In genomic region chr4:99979872-99980271, GRCh38 we compare ENCODE assay signal across 18 cellular contexts. TPM values are rescaled to one million over a fixed set of nuclear protein-coding genes. Genes with fewer than 3 reads are reported as not detected.
DNase-seq lines count a peak whose midpoint lies in the region; ATAC-seq and TF ChIP-seq lines count a peak whose summit lies in the region.
"Had no signal": no experiment of that assay in that cellular context is flagged by ENCODE, and none has a peak within 500 bp of the region (broad histone marks: within the 10 kb centered on the region; RNA-seq: fewer than 3 reads in every experiment).

No MANE protein-coding gene starts in this region.

- DNase-seq in HFFc6 (no peak), adipocyte (ENCODE audit: low read depth) (peak; percentile 33), foreskin keratinocyte (peak; percentile 65 to 84), NCI-H1930 (lab: John Stamatoyannopoulos, UW) (no peak), T-helper 9 cell (no peak)
- DNase-seq: Caco-2, DMS53, MM.1S, NCI-H1105, NCI-H187 treated with DMSO at 0.1 percent for 48 hours, NCI-H2171, NCI-H510A, NCI-H82, Peyer's patch, SIG-M5 had no signal

- H3K27ac Mint-ChIP-seq in HFFc6 = peak overlapping the region; percentile 67
- H3K27ac Mint-ChIP-seq: CD14-positive monocyte had no signal

- peak overlapping the region; percentile 33; the same call in 1 of the 2 replicates for H3K4me3 Mint-ChIP-seq in HFFc6
- H3K4me3 Mint-ChIP-seq: CD14-positive monocyte had no signal

- TF ChIP-seq CTCF in HFFc6 (IDR thresholded peaks at IDR 0.05) = no peak
- TF ChIP-seq CTCF in foreskin keratinocyte (conservative IDR thresholded peaks at IDR 0.05) = no peak

- H3K27me3 ChIP-seq in adipocyte (replicated peaks; ENCODE audit: control insufficient read depth, insufficient read depth, low read length) = no peaks in the 10 kb centered on the region
- H3K27me3 ChIP-seq in foreskin keratinocyte = no peaks in the 10 kb centered on the region
- H3K27me3 ChIP-seq: Peyer's patch had no signal

- H3K4me1 Mint-ChIP-seq in HFFc6 (ENCODE audit: low read depth) = peaks cover 38% of the 10 kb centered on the region
- H3K4me1 Mint-ChIP-seq: CD14-positive monocyte had no signal

- peaks cover 17% of the 10 kb centered on the region for H3K36me3 Mint-ChIP-seq in HFFc6 (ENCODE audit: low read depth)
- H3K36me3 Mint-ChIP-seq: CD14-positive monocyte had no signal

- no peak overlapping the region for H3K4me3 ChIP-seq in adipocyte (ENCODE audit: low read length)
- H3K4me3 ChIP-seq: Peyer's patch had no signal

- H3K9me3 Mint-ChIP-seq in HFFc6 = peaks cover 15% of the 10 kb centered on the region

- H3K9me3 ChIP-seq in adipocyte (ENCODE audit: control insufficient read depth, low read length) = no peaks in the 10 kb centered on the region
- H3K9me3 ChIP-seq: Caco-2, Peyer's patch had no signal

- H3K27me3 Mint-ChIP-seq in HFFc6 (ENCODE audit: insufficient read depth) = no peaks in the 10 kb centered on the region; the same call in 1 of the 2 replicates

- ATAC-seq in foreskin keratinocyte = peak; percentile 90
- ATAC-seq in HG03439 (IDR thresholded peaks at IDR 0.05; ENCODE audit: unreplicated experiment) = no peak
- ATAC-seq in GM21529 (IDR thresholded peaks at IDR 0.05; ENCODE audit: unreplicated experiment) = no peak

- no peak overlapping the region for H3K9ac ChIP-seq in adipocyte (ENCODE audit: low read length)

- no peaks in the 10 kb centered on the region for H3K36me3 ChIP-seq in adipocyte (ENCODE audit: control insufficient read depth, insufficient read depth, low read length, severe bottlenecking)
- H3K36me3 ChIP-seq: Peyer's patch had no signal

- H3K27ac ChIP-seq in foreskin keratinocyte = no peak overlapping the region
- H3K27ac ChIP-seq: Peyer's patch had no signal

- H3K4me1 ChIP-seq in adipocyte (ENCODE audit: control insufficient read depth, insufficient read depth, low read length) (no peaks in the 10 kb centered on the region), foreskin keratinocyte (peaks cover 17% of the 10 kb centered on the region)
- H3K4me1 ChIP-seq: Caco-2, Peyer's patch had no signal

RNA-seq across cellular contexts. Expression of gene H2AZ1, which starts 29.8 kb away (rescaled TPM):
- total RNA-seq in HFFc6 (2021; fragmentation: NEBNext Ultra II Directional; extraction: Animal tissue kit (Norgen Biotek cat#: 25700)) = 100 to 1,000 TPM; 430 to 691 (median 565) TPM
- 868 and 948 TPM in 2 replicates for total RNA-seq in foreskin keratinocyte
- 1,114 and 1,268 TPM in 2 replicates for polyA plus RNA-seq in foreskin keratinocyte

RNA-seq across cellular contexts. Expression of gene DNAJB14, which starts 33.5 kb away (rescaled TPM):
- total RNA-seq in HFFc6 (2021; fragmentation: NEBNext Ultra II Directional; extraction: Animal tissue kit (Norgen Biotek cat#: 25700)) = 10 to 100 TPM; 54.1 to 72.8 (median 57.8) TPM
- total RNA-seq in foreskin keratinocyte = 21.7 and 22.3 TPM in 2 replicates
- 4.0 and 5.4 TPM in 2 replicates for polyA plus RNA-seq in foreskin keratinocyte

Comparison
In these comparisons a context has a peak if more than half of its experiments do, and no peak if none do; other contexts are left out.
1. DNase-seq: peak in adipocyte (single experiment) and foreskin keratinocyte (2 of 2); none in HFFc6 (single experiment), NCI-H1930 (0 of 2) and T-helper 9 cell (single experiment).